In genomic region chr13:81597101-81597500, GRCh38 we compare ENCODE assay signal across 7 cellular contexts.
"Had no signal": no experiment of that assay in that cellular context is flagged by ENCODE, and none has a peak within 500 bp of the region (broad histone marks: within the 10 kb centered on the region; RNA-seq: fewer than 3 reads in every experiment).

No MANE protein-coding gene starts in this region.

- ATAC-seq: GM23338, HepG2 had no signal

- H3K4me3 ChIP-seq: GM23338 had no signal

- H3K4me1 Mint-ChIP-seq: H9, IgD-negative memory B cell had no signal

- DNase-seq: H9, HCEC 1CT, KBM-7 had no signal

- H3K27ac Mint-ChIP-seq: GM23338, H9, IgD-negative memory B cell had no signal

- H3K9ac ChIP-seq: KMS-11 had no signal

- H3K9me3 Mint-ChIP-seq: GM23338, H9 had no signal

- H3K27me3 Mint-ChIP-seq: IgD-negative memory B cell had no signal

- H3K4me3 Mint-ChIP-seq: GM23338, H9, IgD-negative memory B cell had no signal
